1 cellular context compared by ENCODE assay signal in the genomic region with DNA sequence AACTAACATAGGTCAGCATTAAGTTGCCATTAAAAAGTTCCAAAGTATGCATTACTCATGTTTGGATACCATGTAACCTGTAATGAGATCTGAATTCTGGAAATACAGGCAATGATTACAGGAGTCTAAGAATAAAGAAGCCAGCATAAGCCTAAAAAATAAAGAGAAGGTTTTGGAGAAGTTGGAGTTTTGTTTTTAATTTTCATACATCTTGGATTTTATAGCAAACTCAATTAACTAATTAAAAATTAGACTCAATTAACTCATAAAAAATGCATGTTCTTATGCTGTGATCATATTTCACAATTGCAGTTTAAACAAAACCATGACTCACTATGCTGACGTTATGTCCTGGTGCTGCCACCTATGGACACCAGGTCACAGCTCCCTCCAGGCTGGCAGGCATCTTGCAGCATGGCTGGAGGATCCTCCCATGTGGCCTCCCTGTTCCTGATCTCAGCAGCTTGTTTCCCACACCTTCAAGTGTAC.
A peak's percentile ranks its signal among the peaks of the same experiment; 100 is the strongest.
TF ChIP-seq lines count a peak whose summit lies in the region.

No MANE protein-coding gene starts in this region.

TF ChIP-seq in HepG2, 621 proteins besides CTCF, POLR2A, EP300 and RAD21 (continued from another document and continues in another):
- TF ChIP-seq, protein P1, sequence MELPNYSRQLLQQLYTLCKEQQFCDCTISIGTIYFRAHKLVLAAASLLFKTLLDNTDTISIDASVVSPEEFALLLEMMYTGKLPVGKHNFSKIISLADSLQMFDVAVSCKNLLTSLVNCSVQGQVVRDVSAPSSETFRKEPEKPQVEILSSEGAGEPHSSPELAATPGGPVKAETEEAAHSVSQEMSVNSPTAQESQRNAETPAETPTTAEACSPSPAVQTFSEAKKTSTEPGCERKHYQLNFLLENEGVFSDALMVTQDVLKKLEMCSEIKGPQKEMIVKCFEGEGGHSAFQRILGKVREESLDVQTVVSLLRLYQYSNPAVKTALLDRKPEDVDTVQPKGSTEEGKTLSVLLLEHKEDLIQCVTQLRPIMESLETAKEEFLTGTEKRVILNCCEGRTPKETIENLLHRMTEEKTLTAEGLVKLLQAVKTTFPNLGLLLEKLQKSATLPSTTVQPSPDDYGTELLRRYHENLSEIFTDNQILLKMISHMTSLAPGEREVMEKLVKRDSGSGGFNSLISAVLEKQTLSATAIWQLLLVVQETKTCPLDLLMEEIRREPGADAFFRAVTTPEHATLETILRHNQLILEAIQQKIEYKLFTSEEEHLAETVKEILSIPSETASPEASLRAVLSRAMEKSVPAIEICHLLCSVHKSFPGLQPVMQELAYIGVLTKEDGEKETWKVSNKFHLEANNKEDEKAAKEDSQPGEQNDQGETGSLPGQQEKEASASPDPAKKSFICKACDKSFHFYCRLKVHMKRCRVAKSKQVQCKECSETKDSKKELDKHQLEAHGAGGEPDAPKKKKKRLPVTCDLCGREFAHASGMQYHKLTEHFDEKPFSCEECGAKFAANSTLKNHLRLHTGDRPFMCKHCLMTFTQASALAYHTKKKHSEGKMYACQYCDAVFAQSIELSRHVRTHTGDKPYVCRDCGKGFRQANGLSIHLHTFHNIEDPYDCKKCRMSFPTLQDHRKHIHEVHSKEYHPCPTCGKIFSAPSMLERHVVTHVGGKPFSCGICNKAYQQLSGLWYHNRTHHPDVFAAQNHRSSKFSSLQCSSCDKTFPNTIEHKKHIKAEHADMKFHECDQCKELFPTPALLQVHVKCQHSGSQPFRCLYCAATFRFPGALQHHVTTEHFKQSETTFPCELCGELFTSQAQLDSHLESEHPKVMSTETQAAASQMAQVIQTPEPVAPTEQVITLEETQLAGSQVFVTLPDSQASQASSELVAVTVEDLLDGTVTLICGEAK (IDR thresholded peaks at IDR 0.05) = no peak
- TF ChIP-seq, protein P1 (CRISPR knock-in tag; IDR thresholded peaks at IDR 0.05) = no peak
- TF ChIP-seq ISL2 (CRISPR knock-in tag; IDR thresholded peaks at IDR 0.05) (no peak), ZNF777 (CRISPR knock-in tag; IDR thresholded peaks at IDR 0.05) (no peak), ATF7 (IDR thresholded peaks at IDR 0.05) (0 out of 2 replicates have a peak, but pooled peaks have one; percentile 23), ATF7 (CRISPR knock-in tag; IDR thresholded peaks at IDR 0.05) (no peak), EED (CRISPR knock-in tag; IDR thresholded peaks at IDR 0.05) (no peak), FOSL2 (CRISPR knock-in tag; IDR thresholded peaks at IDR 0.05) (peak; percentile 99), ZNF780A (CRISPR knock-in tag; IDR thresholded peaks at IDR 0.05) (peak; percentile 79; the same call in 1 of the 2 replicates), THAP11 (CRISPR knock-in tag; IDR thresholded peaks at IDR 0.05) (0 out of 2 replicates have a peak, but pooled peaks have one; percentile 15), ELF4 (CRISPR knock-in tag; IDR thresholded peaks at IDR 0.05; ENCODE audit: borderline replicate concordance) (no peak), CEBPB (IDR thresholded peaks at IDR 0.05; ENCODE audit: borderline replicate concordance, low read depth, low read length) (peak; percentile 91), GZF1 (CRISPR knock-in tag; IDR thresholded peaks at IDR 0.05) (no peak), SOX13 (IDR thresholded peaks at IDR 0.05) (no peak), SOX13 (CRISPR knock-in tag; conservative IDR thresholded peaks at IDR 0.05 in 1 of 2, IDR thresholded peaks at IDR 0.05 in 1 of 2) (peak in 1 of 2 experiments; percentile 31; a peak in 1 of 4 replicates), ZFP37 (CRISPR knock-in tag; IDR thresholded peaks at IDR 0.05; ENCODE audit: borderline replicate concordance) (no peak), ATF1 (CRISPR knock-in tag; IDR thresholded peaks at IDR 0.05) (peak; percentile 44; the same call in 1 of the 2 replicates), ZNF33B (CRISPR knock-in tag; IDR thresholded peaks at IDR 0.05) (no peak), JUNB (CRISPR knock-in tag; IDR thresholded peaks at IDR 0.05; ENCODE audit: borderline replicate concordance) (peak; percentile 74; the same call in 1 of the 2 replicates), SMC3 (IDR thresholded peaks at IDR 0.05; ENCODE audit: low read length) (peak; percentile 53), ZNF766 (CRISPR knock-in tag; IDR thresholded peaks at IDR 0.05; ENCODE audit: borderline replicate concordance) (no peak), PLRG1 (conservative IDR thresholded peaks at IDR 0.05) (no peak), ZNF629 (CRISPR knock-in tag; conservative IDR thresholded peaks at IDR 0.05) (no peak), SKI (IDR thresholded peaks at IDR 0.05; ENCODE audit: partially characterized antibody) (no peak), KDM2A (CRISPR knock-in tag; IDR thresholded peaks at IDR 0.05; ENCODE audit: borderline replicate concordance, low read depth) (peak; percentile 62; the same call in 1 of the 2 replicates), NPAS2 (CRISPR knock-in tag; IDR thresholded peaks at IDR 0.05; ENCODE audit: borderline replicate concordance) (no peak), CBX5 (CRISPR knock-in tag; IDR thresholded peaks at IDR 0.05; ENCODE audit: borderline replicate concordance) (0 out of 2 replicates have a peak, but pooled peaks have one; percentile 50), SIX4 (CRISPR knock-in tag; IDR thresholded peaks at IDR 0.05) (0 out of 2 replicates have a peak, but pooled peaks have one; percentile 48), FOXK1 (CRISPR knock-in tag; IDR thresholded peaks at IDR 0.05; ENCODE audit: borderline replicate concordance, low read depth) (no peak), JUN (CRISPR knock-in tag; IDR thresholded peaks at IDR 0.05) (peak; percentile 53; the same call in 1 of the 2 replicates), ZEB1 (IDR thresholded peaks at IDR 0.05; ENCODE audit: insufficient replicate concordance, low read depth) (no peak), FOSL1 (CRISPR knock-in tag; IDR thresholded peaks at IDR 0.05; ENCODE audit: borderline replicate concordance) (peak; percentile 89)
- TF ChIP-seq, protein P2, sequence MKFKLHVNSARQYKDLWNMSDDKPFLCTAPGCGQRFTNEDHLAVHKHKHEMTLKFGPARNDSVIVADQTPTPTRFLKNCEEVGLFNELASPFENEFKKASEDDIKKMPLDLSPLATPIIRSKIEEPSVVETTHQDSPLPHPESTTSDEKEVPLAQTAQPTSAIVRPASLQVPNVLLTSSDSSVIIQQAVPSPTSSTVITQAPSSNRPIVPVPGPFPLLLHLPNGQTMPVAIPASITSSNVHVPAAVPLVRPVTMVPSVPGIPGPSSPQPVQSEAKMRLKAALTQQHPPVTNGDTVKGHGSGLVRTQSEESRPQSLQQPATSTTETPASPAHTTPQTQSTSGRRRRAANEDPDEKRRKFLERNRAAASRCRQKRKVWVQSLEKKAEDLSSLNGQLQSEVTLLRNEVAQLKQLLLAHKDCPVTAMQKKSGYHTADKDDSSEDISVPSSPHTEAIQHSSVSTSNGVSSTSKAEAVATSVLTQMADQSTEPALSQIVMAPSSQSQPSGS (CRISPR knock-in tag; IDR thresholded peaks at IDR 0.05) = peak; percentile 75; the same call in 1 of the 2 replicates
- TF ChIP-seq, protein P3, sequence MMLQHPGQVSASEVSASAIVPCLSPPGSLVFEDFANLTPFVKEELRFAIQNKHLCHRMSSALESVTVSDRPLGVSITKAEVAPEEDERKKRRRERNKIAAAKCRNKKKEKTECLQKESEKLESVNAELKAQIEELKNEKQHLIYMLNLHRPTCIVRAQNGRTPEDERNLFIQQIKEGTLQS (CRISPR knock-in tag; IDR thresholded peaks at IDR 0.05) = peak; percentile 95
- TF ChIP-seq, protein P4, sequence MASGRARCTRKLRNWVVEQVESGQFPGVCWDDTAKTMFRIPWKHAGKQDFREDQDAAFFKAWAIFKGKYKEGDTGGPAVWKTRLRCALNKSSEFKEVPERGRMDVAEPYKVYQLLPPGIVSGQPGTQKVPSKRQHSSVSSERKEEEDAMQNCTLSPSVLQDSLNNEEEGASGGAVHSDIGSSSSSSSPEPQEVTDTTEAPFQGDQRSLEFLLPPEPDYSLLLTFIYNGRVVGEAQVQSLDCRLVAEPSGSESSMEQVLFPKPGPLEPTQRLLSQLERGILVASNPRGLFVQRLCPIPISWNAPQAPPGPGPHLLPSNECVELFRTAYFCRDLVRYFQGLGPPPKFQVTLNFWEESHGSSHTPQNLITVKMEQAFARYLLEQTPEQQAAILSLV (CRISPR knock-in tag; IDR thresholded peaks at IDR 0.05; ENCODE audit: borderline replicate concordance) = no peak
- TF ChIP-seq, protein P5, sequence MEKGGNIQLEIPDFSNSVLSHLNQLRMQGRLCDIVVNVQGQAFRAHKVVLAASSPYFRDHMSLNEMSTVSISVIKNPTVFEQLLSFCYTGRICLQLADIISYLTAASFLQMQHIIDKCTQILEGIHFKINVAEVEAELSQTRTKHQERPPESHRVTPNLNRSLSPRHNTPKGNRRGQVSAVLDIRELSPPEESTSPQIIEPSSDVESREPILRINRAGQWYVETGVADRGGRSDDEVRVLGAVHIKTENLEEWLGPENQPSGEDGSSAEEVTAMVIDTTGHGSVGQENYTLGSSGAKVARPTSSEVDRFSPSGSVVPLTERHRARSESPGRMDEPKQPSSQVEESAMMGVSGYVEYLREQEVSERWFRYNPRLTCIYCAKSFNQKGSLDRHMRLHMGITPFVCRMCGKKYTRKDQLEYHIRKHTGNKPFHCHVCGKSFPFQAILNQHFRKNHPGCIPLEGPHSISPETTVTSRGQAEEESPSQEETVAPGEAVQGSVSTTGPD (CRISPR knock-in tag; IDR thresholded peaks at IDR 0.05) = no peak
- TF ChIP-seq, protein P6, sequence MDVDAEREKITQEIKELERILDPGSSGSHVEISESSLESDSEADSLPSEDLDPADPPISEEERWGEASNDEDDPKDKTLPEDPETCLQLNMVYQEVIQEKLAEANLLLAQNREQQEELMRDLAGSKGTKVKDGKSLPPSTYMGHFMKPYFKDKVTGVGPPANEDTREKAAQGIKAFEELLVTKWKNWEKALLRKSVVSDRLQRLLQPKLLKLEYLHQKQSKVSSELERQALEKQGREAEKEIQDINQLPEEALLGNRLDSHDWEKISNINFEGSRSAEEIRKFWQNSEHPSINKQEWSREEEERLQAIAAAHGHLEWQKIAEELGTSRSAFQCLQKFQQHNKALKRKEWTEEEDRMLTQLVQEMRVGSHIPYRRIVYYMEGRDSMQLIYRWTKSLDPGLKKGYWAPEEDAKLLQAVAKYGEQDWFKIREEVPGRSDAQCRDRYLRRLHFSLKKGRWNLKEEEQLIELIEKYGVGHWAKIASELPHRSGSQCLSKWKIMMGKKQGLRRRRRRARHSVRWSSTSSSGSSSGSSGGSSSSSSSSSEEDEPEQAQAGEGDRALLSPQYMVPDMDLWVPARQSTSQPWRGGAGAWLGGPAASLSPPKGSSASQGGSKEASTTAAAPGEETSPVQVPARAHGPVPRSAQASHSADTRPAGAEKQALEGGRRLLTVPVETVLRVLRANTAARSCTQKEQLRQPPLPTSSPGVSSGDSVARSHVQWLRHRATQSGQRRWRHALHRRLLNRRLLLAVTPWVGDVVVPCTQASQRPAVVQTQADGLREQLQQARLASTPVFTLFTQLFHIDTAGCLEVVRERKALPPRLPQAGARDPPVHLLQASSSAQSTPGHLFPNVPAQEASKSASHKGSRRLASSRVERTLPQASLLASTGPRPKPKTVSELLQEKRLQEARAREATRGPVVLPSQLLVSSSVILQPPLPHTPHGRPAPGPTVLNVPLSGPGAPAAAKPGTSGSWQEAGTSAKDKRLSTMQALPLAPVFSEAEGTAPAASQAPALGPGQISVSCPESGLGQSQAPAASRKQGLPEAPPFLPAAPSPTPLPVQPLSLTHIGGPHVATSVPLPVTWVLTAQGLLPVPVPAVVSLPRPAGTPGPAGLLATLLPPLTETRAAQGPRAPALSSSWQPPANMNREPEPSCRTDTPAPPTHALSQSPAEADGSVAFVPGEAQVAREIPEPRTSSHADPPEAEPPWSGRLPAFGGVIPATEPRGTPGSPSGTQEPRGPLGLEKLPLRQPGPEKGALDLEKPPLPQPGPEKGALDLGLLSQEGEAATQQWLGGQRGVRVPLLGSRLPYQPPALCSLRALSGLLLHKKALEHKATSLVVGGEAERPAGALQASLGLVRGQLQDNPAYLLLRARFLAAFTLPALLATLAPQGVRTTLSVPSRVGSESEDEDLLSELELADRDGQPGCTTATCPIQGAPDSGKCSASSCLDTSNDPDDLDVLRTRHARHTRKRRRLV (CRISPR knock-in tag; IDR thresholded peaks at IDR 0.05) = no peak
- TF ChIP-seq, protein P7, sequence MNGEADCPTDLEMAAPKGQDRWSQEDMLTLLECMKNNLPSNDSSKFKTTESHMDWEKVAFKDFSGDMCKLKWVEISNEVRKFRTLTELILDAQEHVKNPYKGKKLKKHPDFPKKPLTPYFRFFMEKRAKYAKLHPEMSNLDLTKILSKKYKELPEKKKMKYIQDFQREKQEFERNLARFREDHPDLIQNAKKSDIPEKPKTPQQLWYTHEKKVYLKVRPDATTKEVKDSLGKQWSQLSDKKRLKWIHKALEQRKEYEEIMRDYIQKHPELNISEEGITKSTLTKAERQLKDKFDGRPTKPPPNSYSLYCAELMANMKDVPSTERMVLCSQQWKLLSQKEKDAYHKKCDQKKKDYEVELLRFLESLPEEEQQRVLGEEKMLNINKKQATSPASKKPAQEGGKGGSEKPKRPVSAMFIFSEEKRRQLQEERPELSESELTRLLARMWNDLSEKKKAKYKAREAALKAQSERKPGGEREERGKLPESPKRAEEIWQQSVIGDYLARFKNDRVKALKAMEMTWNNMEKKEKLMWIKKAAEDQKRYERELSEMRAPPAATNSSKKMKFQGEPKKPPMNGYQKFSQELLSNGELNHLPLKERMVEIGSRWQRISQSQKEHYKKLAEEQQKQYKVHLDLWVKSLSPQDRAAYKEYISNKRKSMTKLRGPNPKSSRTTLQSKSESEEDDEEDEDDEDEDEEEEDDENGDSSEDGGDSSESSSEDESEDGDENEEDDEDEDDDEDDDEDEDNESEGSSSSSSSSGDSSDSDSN (CRISPR knock-in tag; IDR thresholded peaks at IDR 0.05) = no peak
